8 cellular contexts compared by ENCODE assay signal in the genomic region with DNA sequence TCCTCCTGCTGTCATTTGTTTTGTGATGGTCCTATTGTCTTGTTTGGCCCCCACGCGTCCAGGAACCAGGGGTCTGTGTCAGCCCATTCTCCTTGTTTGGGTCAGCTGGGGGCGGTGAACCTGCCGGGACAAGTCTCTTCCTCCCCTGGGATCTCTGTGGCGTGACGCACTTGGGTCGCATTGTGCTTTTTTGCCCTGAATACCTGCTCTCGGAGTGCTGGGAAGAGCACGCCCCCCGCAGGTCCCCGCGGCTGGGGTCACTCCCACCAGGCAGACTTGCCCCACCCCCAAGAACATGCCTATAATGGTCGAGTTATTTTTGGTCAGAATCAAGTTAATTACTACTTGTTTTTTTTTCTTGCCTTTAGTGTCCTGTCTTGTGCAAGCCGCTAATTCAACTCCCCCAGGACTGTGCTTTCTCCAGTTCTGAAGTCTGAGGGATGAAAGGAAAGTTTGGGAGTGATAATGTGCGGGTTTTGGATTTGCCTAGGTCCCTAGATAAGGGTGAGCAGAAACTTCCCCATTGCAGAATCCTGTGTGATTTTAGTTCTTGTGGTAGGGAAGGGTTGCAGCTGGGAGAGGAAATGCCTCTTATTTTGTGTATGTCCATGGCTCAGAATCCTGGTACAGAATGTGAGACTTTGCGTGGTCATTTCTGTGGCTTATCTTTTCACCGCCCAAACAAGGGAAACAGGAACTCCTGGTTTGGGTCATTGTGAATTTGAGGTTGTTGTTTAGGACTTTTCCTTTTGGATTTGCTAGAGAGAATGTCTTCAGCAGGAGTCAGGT. TPM values are rescaled to one million over a fixed set of nuclear protein-coding genes. Genes with fewer than 3 reads are reported as not detected.
DNase-seq lines count a peak whose midpoint lies in the region; ATAC-seq and TF ChIP-seq lines count a peak whose summit lies in the region.

No MANE protein-coding gene starts in this region.

- no peaks in the 10 kb centered on the region for H3K27me3 ChIP-seq in ACC112 (ENCODE audit: insufficient read depth, low read length)
- H3K27me3 ChIP-seq in tibial nerve = no peaks in the 10 kb centered on the region

- TF ChIP-seq EP300 in tibial nerve (IDR thresholded peaks at IDR 0.05) = no peak

- H3K4me1 ChIP-seq in ACC112 (ENCODE audit: control insufficient read depth, insufficient read depth, low read length, unreplicated experiment) (peaks cover 18% of the 10 kb centered on the region), tibial nerve (peaks cover 0 to 30% (median 6%) of the 10 kb centered on the region in 4 donors)

- H3K27ac ChIP-seq in ACC112 (ENCODE audit: low read depth, low read length) (no peak overlapping the region), SK-N-MC (no peak overlapping the region), tibial nerve (peak overlapping the region; percentile 75 to 85 (median 78))

- H3K79me2 ChIP-seq in ACC112 (ENCODE audit: control insufficient read depth, insufficient read depth, low read length, unreplicated experiment) = no peaks in the 10 kb centered on the region

- H3K9ac ChIP-seq in SK-N-MC (ENCODE audit: insufficient read length) = peak overlapping the region; percentile 46

- no peaks in the 10 kb centered on the region for H3K36me3 ChIP-seq in ACC112 (ENCODE audit: insufficient read depth, low read length)
- no peaks in the 10 kb centered on the region for H3K36me3 ChIP-seq in SK-N-MC (ENCODE audit: insufficient read depth, low read length)
- no peaks in the 10 kb centered on the region for H3K36me3 ChIP-seq in tibial nerve

- H3K4me3 ChIP-seq in ACC112 (ENCODE audit: low read depth, low read length) (peak overlapping the region; percentile 79), SK-N-MC (peak overlapping the region; percentile 91), tibial nerve (peak overlapping the region; percentile 49 to 92 (median 76))

- 8 to 10% methylated on average over 16 to 17 of the region's 17 CpGs for whole genome bisulfite sequencing in tibial nerve, 2 donors

- peak overlapping the region; percentile 79 for H2AFZ ChIP-seq in ACC112 (ENCODE audit: low read length, unreplicated experiment)

- no peaks in the 10 kb centered on the region for H3K9me3 ChIP-seq in SK-N-MC (ENCODE audit: low read depth, low read length)
- H3K9me3 ChIP-seq in tibial nerve = no peaks in the 10 kb centered on the region

- TF ChIP-seq POLR2A in tibial nerve (IDR thresholded peaks at IDR 0.05) = no peak

- TF ChIP-seq CTCF in tibial nerve (IDR thresholded peaks at IDR 0.05) = no peak

- ATAC-seq in GM18517 (IDR thresholded peaks at IDR 0.05; ENCODE audit: unreplicated experiment) (peak; percentile 12), HG03439 (IDR thresholded peaks at IDR 0.05; ENCODE audit: unreplicated experiment) (peak; percentile 11)

- DNase-seq in SK-N-MC (ENCODE audit: low read depth, low spot score) = no peak
- DNase-seq in dermis blood vessel endothelial cell = peak; percentile 51
- DNase-seq in lung microvascular endothelial cell (ENCODE audit: low read depth in 2 of 2) = peak; percentile 40 to 50
- peak in 1 of 2 donors; percentile 26 for DNase-seq in tibial nerve (ENCODE audit: low spot score in 2 of 2)
- no peak for DNase-seq in KG1 (lab: John Stamatoyannopoulos, UW)

RNA-seq across cellular contexts. Expression of a gene that starts 0.8 kb away (rescaled TPM):
- 10.7 and 15.7 TPM in 2 replicates for total RNA-seq in dermis blood vessel endothelial cell
- 6.1 and 6.2 TPM in 2 replicates for total RNA-seq in lung microvascular endothelial cell
- total RNA-seq in tibial nerve = 10 to 100 TPM in 2 of 4 donors, 1 to 10 TPM in 2; 3.8 to 11.7 (median 8.9) TPM

RNA-seq across cellular contexts. Expression of a gene that starts 29.6 kb away (rescaled TPM):
- total RNA-seq in dermis blood vessel endothelial cell (1,458 and 1,664 TPM in 2 replicates), lung microvascular endothelial cell (1,736 and 1,991 TPM in 2 replicates), tibial nerve (1,000 to 10,000 TPM in 3 of 4 donors, 100 to 1,000 TPM in 1; 864 to 1,599 (median 1,240) TPM)

Comparison
In these comparisons a context has a peak if more than half of its experiments do, and no peak if none do; other contexts are left out.
1. H3K27ac ChIP-seq: peak in tibial nerve (4 of 4); none in ACC112 (single experiment) and SK-N-MC (single experiment).
2. DNase-seq: peak in dermis blood vessel endothelial cell (single experiment) and lung microvascular endothelial cell (2 of 2); none in SK-N-MC (single experiment) and KG1 (single experiment).
3. Peak in every context shown above with its lines, with median percentiles within 50 percentile points of each other: H3K4me3 ChIP-seq.